In genomic region chr10:119725550-119726290, GRCh38 we compare ENCODE assay signal across 8 cellular contexts. TPM values are rescaled to one million over a fixed set of nuclear protein-coding genes. Genes with fewer than 3 reads are reported as not detected.
DNase-seq lines count a peak whose midpoint lies in the region; ATAC-seq, FAIRE-seq and TF ChIP-seq lines count a peak whose summit lies in the region.

Gene INPP5F (plus strand): TSS chr10:119726050. CDS start chr10:119726263, 213 bp downstream.

- DNase-seq in GM12891 (ENCODE audit: insufficient read length, low spot score) (peak; percentile 98), NCI-H1436 treated with DMSO at 0.1 percent for 48 hours (lab: John Stamatoyannopoulos, UW) (peak; percentile 90), T-cell (peak; percentile 90 to 100 (median 96)), amniotic epithelial cell (ENCODE audit: low read depth) (peak; percentile 95), left cardiac atrium (peak; percentile 99), progenitor cell of endocrine pancreas (ENCODE audit: low spot score, unreplicated experiment) (peak; percentile 99), ureter (ENCODE audit: low spot score) (peak; percentile 100)

- H3K27me3 Mint-ChIP-seq in T-cell (no peaks in the 10 kb centered on the region), progenitor cell of endocrine pancreas (no peaks in the 10 kb centered on the region)

- H3K27ac Mint-ChIP-seq in T-cell (peak within 1 kb of the TSS; percentile 74 to 92), progenitor cell of endocrine pancreas (peak within 1 kb of the TSS; percentile 93)

- no peaks in the 10 kb centered on the region for H3K36me3 Mint-ChIP-seq in T-cell
- H3K36me3 Mint-ChIP-seq in progenitor cell of endocrine pancreas (ENCODE audit: insufficient read depth): no peaks in the 10 kb centered on the region

- H3K4me3 Mint-ChIP-seq in T-cell: peak within 1 kb of the TSS; percentile 85 to 90 (median 88)
- peak within 1 kb of the TSS; percentile 85 for H3K4me3 Mint-ChIP-seq in progenitor cell of endocrine pancreas (ENCODE audit: low read depth)

- TF ChIP-seq CTCF in progenitor cell of endocrine pancreas (IDR thresholded peaks at IDR 0.05; ENCODE audit: unreplicated experiment): peak; percentile 36

- intact Hi-C loops in left cardiac atrium (cut with DNase I): loop anchor here in 1 of 2 donors (2.0 to 10.0 kb wide), 2 partner anchors 39 to 121 kb away; no protein-coding TSS in a partner anchor

- H3K4me1 Mint-ChIP-seq in T-cell (peaks cover 32 to 43% (median 34%) of the 10 kb centered on the region in 3 donors), progenitor cell of endocrine pancreas (ENCODE audit: low read depth) (peaks cover 21% of the 10 kb centered on the region)

- CTCF ChIA-PET in T-cell (lab: Charles Lee): interaction anchor here in 1 of 2 donors (0.6 to 1.4 kb wide), 8 partner anchors 9 to 165 kb away, joined by 3 to 12 read pairs (median 4); partner anchors contain the start of gene BAG3

- FAIRE-seq in GM12891 (lab: Jason Lieb, UNC): peak; percentile 94

- H3K9me3 Mint-ChIP-seq in T-cell (no peaks in the 10 kb centered on the region), progenitor cell of endocrine pancreas (ENCODE audit: low read depth) (no peaks in the 10 kb centered on the region)

- peak; percentile 42; the same call in 1 of the 2 replicates for TF ChIP-seq POLR2A in GM12891 (IDR thresholded peaks at IDR 0.05; ENCODE audit: low read depth, low read length)

- ATAC-seq in HG02852 (IDR thresholded peaks at IDR 0.05; ENCODE audit: unreplicated experiment) (peak; percentile 87), T-cell (replicated peaks in 1 of 4) (peak; percentile 91 to 96 (median 92)), left cardiac atrium (peak; percentile 99)

- POLR2A ChIA-PET in T-cell (lab: Charles Lee): interaction anchor here (0.6 to 1.3 kb wide), 9 partner anchors 10 to 147 kb away, joined by 3 to 8 read pairs (median 4); partner anchors contain the start of gene MCMBP (in 1 of the 2)

TF ChIP-seq in GM12891, 5 proteins besides CTCF, POLR2A, EP300 and RAD21:
- no peak for TF ChIP-seq POLR2AphosphoS5 (IDR thresholded peaks at IDR 0.05; ENCODE audit: low read depth, low read length)
- no peak for TF ChIP-seq POU2F2 (IDR thresholded peaks at IDR 0.05; ENCODE audit: low read depth, low read length)
- no peak for TF ChIP-seq PAX5 (IDR thresholded peaks at IDR 0.05; ENCODE audit: insufficient read depth, low read length, severe bottlenecking)
- no peak for TF ChIP-seq SPI1 (IDR thresholded peaks at IDR 0.05; ENCODE audit: low read depth, low read length)
- TF ChIP-seq TAF1 (IDR thresholded peaks at IDR 0.05; ENCODE audit: low read depth, low read length): no peak

RNA-seq across cellular contexts. Expression of gene INPP5F, which starts in this region (rescaled TPM):
- polyA plus RNA-seq in GM12891 (2012; ENCODE audit: low read depth, missing spikeins): 8.2 TPM
- total RNA-seq in T-cell (10 to 100 TPM in 2 of 5 donors, 1 to 10 TPM in 3; 7.3 to 13.7 (median 9.8) TPM), left cardiac atrium (1 to 10 TPM; 6.2 to 8.3 TPM), progenitor cell of endocrine pancreas (46.1 and 47.0 TPM in 2 replicates), ureter (19.0 TPM)

Comparison
In these comparisons a context has a peak if more than half of its experiments do, and no peak if none do; other contexts are left out.
1. Peak in every context shown above with its lines: DNase-seq and ATAC-seq.